ENCODE assay signal across 8 cellular contexts in the genomic region with DNA sequence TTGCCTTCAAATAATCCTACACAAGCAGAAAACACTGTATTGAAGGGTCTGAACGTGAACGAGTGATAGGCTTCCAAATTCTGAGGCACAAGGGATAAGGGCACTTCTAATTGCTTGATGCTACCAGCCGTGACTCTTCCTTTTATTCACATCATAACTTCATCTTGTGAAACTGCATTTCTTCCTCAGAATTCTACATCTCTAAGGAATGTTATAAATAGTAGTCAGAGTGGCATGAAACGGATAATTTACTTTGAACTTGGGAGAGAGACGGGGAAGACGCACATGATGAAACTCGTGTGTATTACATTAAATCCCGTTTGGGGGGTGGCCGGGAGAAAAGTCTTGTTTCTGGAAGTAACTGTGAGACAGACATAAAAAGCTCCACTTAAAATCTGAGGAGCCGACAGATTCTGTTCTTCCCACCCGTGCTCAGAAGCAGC. TPM values are rescaled to one million over a fixed set of nuclear protein-coding genes. Genes with fewer than 3 reads are reported as not detected.
DNase-seq lines count a peak whose midpoint lies in the region; ATAC-seq and TF ChIP-seq lines count a peak whose summit lies in the region.

No MANE protein-coding gene starts in this region.

- no peak overlapping the region for H4K5ac ChIP-seq in mesendoderm (ENCODE audit: low read length)

- peak overlapping the region; percentile 97 for H3K56ac ChIP-seq in mesendoderm (ENCODE audit: low read length)

- peak overlapping the region; percentile 38 for H3K4ac ChIP-seq in mesendoderm (ENCODE audit: low read depth, low read length)

- TF ChIP-seq POLR2A in NB4 (IDR thresholded peaks at IDR 0.05; ENCODE audit: extremely low read depth, insufficient read length), result no peak

- H3K18ac ChIP-seq in mesendoderm (ENCODE audit: low read length), result peak overlapping the region; percentile 92

- peak overlapping the region; percentile 30 for H2BK120ac ChIP-seq in mesendoderm (ENCODE audit: low read depth, low read length)

- H3K4me3 ChIP-seq in NB4 (ENCODE audit: low read depth, low read length), result peak overlapping the region; percentile 89
- H3K4me3 ChIP-seq in mesendoderm (ENCODE audit: low read length), result peak overlapping the region; percentile 72
- peak overlapping the region; percentile 51 to 73 for H3K4me3 ChIP-seq in aorta (ENCODE audit: low read length in 2 of 2)

- H3K27ac ChIP-seq in mesendoderm (ENCODE audit: low read depth, low read length) (no peak overlapping the region), aorta (ENCODE audit: low read depth in 1 of 2, low read length in 2 of 2) (peak overlapping the region; percentile 61 to 92)

- peak; percentile 62 for DNase-seq in NCI-H1105 treated with DMSO at 0.1 percent for 48 hours (lab: John Stamatoyannopoulos, UW)
- DNase-seq in NCI-H1105 (lab: John Stamatoyannopoulos, UW), result no peak
- peak; percentile 56 for DNase-seq in NB4 (ENCODE audit: low read depth)
- DNase-seq in cerebellar cortex (ENCODE audit: low spot score), result peak; percentile 29
- peak; percentile 21 for DNase-seq in mesendoderm
- no peak for DNase-seq in aorta

- no peak overlapping the region for H2BK5ac ChIP-seq in mesendoderm (ENCODE audit: low read length)

- H3K4me2 ChIP-seq in mesendoderm (ENCODE audit: low read length), result peak overlapping the region; percentile 43

- H3K23ac ChIP-seq in mesendoderm (ENCODE audit: low read length), result peak overlapping the region; percentile 48

- peaks cover 11% of the 10 kb centered on the region for H3K79me2 ChIP-seq in mesendoderm (ENCODE audit: control insufficient read depth, insufficient read depth, low read length)

- peaks cover 12% of the 10 kb centered on the region for H3K79me1 ChIP-seq in mesendoderm (ENCODE audit: low read length)

- no peak overlapping the region for H2AK5ac ChIP-seq in mesendoderm (ENCODE audit: low read length)

- intact Hi-C loops in aorta (cut with DNase I), result loop anchor here (5.0 to 10.0 kb wide), 3 partner anchors 104 to 426 kb away; a partner anchor contains a TSS

- peak overlapping the region; percentile 93 for H3K9ac ChIP-seq in mesendoderm (ENCODE audit: low read length)

- H3K36me3 ChIP-seq in mesendoderm (ENCODE audit: control insufficient read depth, insufficient read depth, low read length) (peaks cover 7% of the 10 kb centered on the region), aorta (ENCODE audit: control insufficient read depth in 1 of 2, insufficient read depth in 2 of 2, low read length in 1 of 2) (peaks cover 0 to 4% of the 10 kb centered on the region in 2 donors)

- ATAC-seq in aorta (ENCODE audit: low FRiP score) (no peak), HG02763 (IDR thresholded peaks at IDR 0.05; ENCODE audit: unreplicated experiment) (no peak), GM21786 (IDR thresholded peaks at IDR 0.05; ENCODE audit: unreplicated experiment) (no peak)

- H3K4me1 ChIP-seq in mesendoderm (ENCODE audit: control insufficient read depth, low read depth, low read length) (no peaks in the 10 kb centered on the region), aorta (ENCODE audit: control insufficient read depth in 1 of 2, insufficient read depth in 2 of 2, low read length in 2 of 2) (no peaks in the 10 kb centered on the region)

- H2BK15ac ChIP-seq in mesendoderm (replicated peaks; ENCODE audit: low read depth), result no peak overlapping the region

- no peak overlapping the region for H4K8ac ChIP-seq in mesendoderm (ENCODE audit: low read depth, low read length)

- no CpG with 5 or more reads among the region's 11 CpGs for WGBS in mesendoderm (ENCODE audit: extremely low coverage, insufficient coverage, low lambda C conversion rate)
- 1% methylated on average over 11 of the region's 11 CpGs for WGBS in aorta, 2 donors

- H3K27me3 ChIP-seq in mesendoderm (ENCODE audit: insufficient read depth, low read length, poor library complexity) (no peaks in the 10 kb centered on the region), aorta (ENCODE audit: control insufficient read depth in 1 of 2, insufficient read depth in 2 of 2, low read length in 1 of 2) (no peaks in the 10 kb centered on the region)

- H3K9me3 ChIP-seq in aorta (ENCODE audit: control insufficient read depth, low read length), result no peaks in the 10 kb centered on the region

- no peak for TF ChIP-seq CTCF in NB4 (IDR thresholded peaks at IDR 0.05; ENCODE audit: low read depth, low read length)

RNA-seq across cellular contexts. Expression of a gene that starts 0.8 kb away (rescaled TPM):
- 86.9 TPM for polyA plus RNA-seq in mesendoderm (2013, experiment 1 of 2)
- 88.9 TPM for polyA plus RNA-seq in mesendoderm (2013, experiment 2 of 2)
- total RNA-seq in aorta, result 10 to 100 TPM; 48.0 to 60.9 TPM
- 100 to 1,000 TPM in 1 of 2 donors, 10 to 100 TPM in 1; 89.7 to 157 TPM for polyA plus RNA-seq in aorta

Comparison
In these comparisons a context has a peak if more than half of its experiments do, and no peak if none do; other contexts are left out.
1. DNase-seq: peak in NCI-H1105 treated with DMSO at 0.1 percent for 48 hours (single experiment), NB4 (single experiment), cerebellar cortex (single experiment) and mesendoderm (single experiment); none in NCI-H1105 (single experiment) and aorta (0 of 2).
2. Peak in every context shown above with its lines, with median percentiles within 50 percentile points of each other: H3K4me3 ChIP-seq.